In the genomic region with DNA sequence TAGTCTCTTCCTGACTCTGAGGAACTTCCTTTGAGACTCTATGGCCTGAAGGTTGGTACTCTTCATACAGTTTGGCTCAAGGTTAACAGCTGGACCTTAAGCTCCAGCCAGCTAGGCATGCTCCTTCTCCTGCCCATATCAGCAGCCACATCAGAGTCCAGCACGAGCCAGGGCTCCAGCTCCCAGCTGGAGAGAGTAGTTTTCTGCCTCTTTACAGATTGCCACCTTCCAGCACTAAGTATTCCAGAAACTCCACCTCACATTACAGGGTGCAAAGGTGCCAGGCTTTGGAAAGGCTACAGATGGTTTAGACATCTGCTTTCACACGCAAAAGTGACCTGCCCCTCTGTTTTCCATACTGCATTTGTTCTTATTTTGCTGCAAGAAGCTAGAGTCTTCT, we compare ENCODE assay signal across 1 cellular context.
TF ChIP-seq lines count a peak whose summit lies in the region.

No MANE protein-coding gene starts in this region.

TF ChIP-seq in H1, 55 proteins besides CTCF, POLR2A, EP300 and RAD21:
- TF ChIP-seq, protein P1, sequence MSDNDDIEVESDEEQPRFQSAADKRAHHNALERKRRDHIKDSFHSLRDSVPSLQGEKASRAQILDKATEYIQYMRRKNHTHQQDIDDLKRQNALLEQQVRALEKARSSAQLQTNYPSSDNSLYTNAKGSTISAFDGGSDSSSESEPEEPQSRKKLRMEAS (IDR thresholded peaks at IDR 0.05), result no peak
- TF ChIP-seq CHD1 (IDR thresholded peaks at IDR 0.05; ENCODE audit: low read depth, low read length), result no peak
- TF ChIP-seq ASH2L (IDR thresholded peaks at IDR 0.05; ENCODE audit: low read length), result no peak
- TF ChIP-seq POLR2AphosphoS5 (IDR thresholded peaks at IDR 0.05; ENCODE audit: low read depth, low read length), result no peak
- no peak for TF ChIP-seq CEBPB (IDR thresholded peaks at IDR 0.05; ENCODE audit: low read depth, low read length)
- TF ChIP-seq SAP30 (IDR thresholded peaks at IDR 0.05; ENCODE audit: insufficient read depth, insufficient replicate concordance, low read length), result no peak
- TF ChIP-seq TAF7 (optimal IDR thresholded peaks at IDR 0.05; ENCODE audit: borderline replicate concordance, low read depth, low read length), result no peak
- TF ChIP-seq EZH2 (IDR thresholded peaks at IDR 0.05; ENCODE audit: low read depth, low read length, severe bottlenecking), result no peak
- no peak for TF ChIP-seq ATF3 (IDR thresholded peaks at IDR 0.05; ENCODE audit: insufficient read depth, low read depth, low read length)
- TF ChIP-seq RNF2 (IDR thresholded peaks at IDR 0.05; ENCODE audit: borderline replicate concordance, low read depth, low read length, missing control alignments, poor library complexity, severe bottlenecking), result no peak
- TF ChIP-seq JUN (IDR thresholded peaks at IDR 0.05; ENCODE audit: low read depth, low read length), result no peak
- TF ChIP-seq BRCA1 (IDR thresholded peaks at IDR 0.05; ENCODE audit: low read depth, low read length), result no peak
- TF ChIP-seq EGR1 (IDR thresholded peaks at IDR 0.05; ENCODE audit: borderline replicate concordance, low read depth, low read length), result no peak
- no peak for TF ChIP-seq POU5F1 (IDR thresholded peaks at IDR 0.05; ENCODE audit: low read depth, low read length)
- no peak for TF ChIP-seq JUND (IDR thresholded peaks at IDR 0.05; ENCODE audit: low read length)
- no peak for TF ChIP-seq SRF (IDR thresholded peaks at IDR 0.05; ENCODE audit: low read depth, low read length)
- no peak for TF ChIP-seq TCF12 (IDR thresholded peaks at IDR 0.05; ENCODE audit: low read depth, low read length)
- TF ChIP-seq CBX8 (IDR thresholded peaks at IDR 0.05; ENCODE audit: borderline replicate concordance, low read depth, low read length), result no peak
- TF ChIP-seq SP2 (IDR thresholded peaks at IDR 0.05; ENCODE audit: low read length), result no peak
TF ChIP-seq in H1: peak in this region for 0.
